Comparison of ENCODE assay signal across 32 cellular contexts in genomic region chr1:46409063-46409372, GRCh38.
"Had no signal": no experiment of that assay in that cellular context is flagged by ENCODE, and none has a peak within 500 bp of the region (broad histone marks: within the 10 kb centered on the region; RNA-seq: fewer than 3 reads in every experiment).

No MANE protein-coding gene starts in this region.

- DNase-seq: activated B cell treated with CpG ODN at 0.5 μM for 24 hours; activated CD4-positive, alpha-beta memory T cell treated with anti-CD3 and anti-CD28 coated beads for 36 hours; activated CD4-positive, alpha-beta T cell treated with anti-CD3 and anti-CD28 coated beads for 48 hours; activated CD8-positive, alpha-beta memory T cell treated with anti-CD3 and anti-CD28 coated beads, Interleukin-2, amount 50 U/mL, for 48 hours; activated gamma-delta T cell; activated naive CD4-positive, alpha-beta T cell; activated naive CD4-positive, alpha-beta T cell treated with anti-CD3 and anti-CD28 coated beads, Interleukin-2, amount 10 ng/mL, durations not matched to agents 7 days and 5 days; activated naive CD8-positive, alpha-beta T cell treated with anti-CD3 and anti-CD28 coated beads, Interleukin-2, amount 10 ng/mL, durations not matched to agents 7 days and 5 days; activated T-cell treated with anti-CD3 and anti-CD28 coated beads for 4 hours; activated T-cell treated with anti-CD3 and anti-CD28 coated beads, Interleukin-2, amount 50 U/mL, for 24 hours; activated T-cell treated with anti-CD3 and anti-CD28 coated beads, Interleukin-2, amount 50 U/mL, for 72 hours; effector memory CD4-positive, alpha-beta T cell; erythroblast; foreskin keratinocyte; gastrocnemius medialis; glutamatergic neuron; T-cell; T1000; WERI-Rb-1 had no signal

- H3K4me3 Mint-ChIP-seq: activated B cell treated with CpG ODN at 0.5 μM for 24 hours; activated CD4-positive, alpha-beta memory T cell treated with anti-CD3 and anti-CD28 coated beads for 36 hours; activated naive CD4-positive, alpha-beta T cell treated with anti-CD3 and anti-CD28 coated beads, Interleukin-2, amount 10 ng/mL, durations not matched to agents 7 days and 5 days; activated naive CD8-positive, alpha-beta T cell treated with anti-CD3 and anti-CD28 coated beads, Interleukin-2, amount 10 ng/mL, durations not matched to agents 7 days and 5 days; activated T-cell treated with anti-CD3 and anti-CD28 coated beads, Interleukin-2, amount 50 U/mL, for 24 hours; activated T-cell treated with anti-CD3 and anti-CD28 coated beads, Interleukin-2, amount 50 U/mL, for 72 hours; central memory CD8-positive, alpha-beta T cell; dendritic cell treated with granulocyte-macrophage colony-stimulating factor and Interleukin-4, amounts not matched to agents 40 ng/mL and 50 ng/mL, for 4 days; T-cell; T-helper 1 cell treated with Interleukin-12 subunit alpha and Interleukin-12 subunit beta and Interleukin-4 antibody, amounts not matched to agents 30 μg/mL and 1 μg/mL, for 36 hours; T-helper 2 cell treated with Interferon-gamma antibody and Interleukin-4, amounts not matched to agents 5 μg/mL and 100 μg/mL, for 36 hours had no signal

- H3K36me3 Mint-ChIP-seq: activated CD4-positive, alpha-beta memory T cell treated with anti-CD3 and anti-CD28 coated beads for 36 hours; activated naive CD4-positive, alpha-beta T cell treated with anti-CD3 and anti-CD28 coated beads, Interleukin-2, amount 10 ng/mL, durations not matched to agents 7 days and 5 days; activated naive CD4-positive, alpha-beta T cell treated with anti-CD3 and anti-CD28 coated beads, Interleukin-2, amount 50 U/mL, for 72 hours; activated naive CD8-positive, alpha-beta T cell treated with anti-CD3 and anti-CD28 coated beads, Interleukin-2, amount 10 ng/mL, durations not matched to agents 7 days and 5 days; T-cell had no signal

- H3K36me3 ChIP-seq: brain microvascular endothelial cell, heart left ventricle, WERI-Rb-1 had no signal

- H3K4me1 Mint-ChIP-seq: activated B cell treated with CpG ODN at 0.5 μM for 24 hours; activated naive CD4-positive, alpha-beta T cell treated with anti-CD3 and anti-CD28 coated beads, Interleukin-2, amount 10 ng/mL, durations not matched to agents 7 days and 5 days had no signal

- H3K27ac Mint-ChIP-seq: activated B cell treated with CpG ODN at 0.5 μM for 24 hours; activated CD4-positive, alpha-beta memory T cell treated with anti-CD3 and anti-CD28 coated beads for 36 hours; activated naive CD4-positive, alpha-beta T cell treated with anti-CD3 and anti-CD28 coated beads, Interleukin-2, amount 10 ng/mL, durations not matched to agents 7 days and 5 days; activated naive CD8-positive, alpha-beta T cell treated with anti-CD3 and anti-CD28 coated beads, Interleukin-2, amount 10 ng/mL, durations not matched to agents 7 days and 5 days; activated T-cell treated with anti-CD3 and anti-CD28 coated beads, Interleukin-2, amount 50 U/mL, for 24 hours; activated T-cell treated with anti-CD3 and anti-CD28 coated beads, Interleukin-2, amount 50 U/mL, for 72 hours; dendritic cell treated with granulocyte-macrophage colony-stimulating factor and Interleukin-4, amounts not matched to agents 40 ng/mL and 50 ng/mL, for 4 days; T-cell; T-helper 2 cell treated with Interferon-gamma antibody and Interleukin-4, amounts not matched to agents 5 μg/mL and 100 μg/mL, for 36 hours had no signal

- H3K4me3 ChIP-seq: coronary artery, dorsolateral prefrontal cortex, esophagus muscularis mucosa, gastrocnemius medialis, heart left ventricle had no signal

- H3K27ac ChIP-seq: brain microvascular endothelial cell, coronary artery, esophagus muscularis mucosa, foreskin keratinocyte, gastrocnemius medialis, heart left ventricle, WERI-Rb-1 had no signal

- H3K9me3 ChIP-seq: esophagus muscularis mucosa, gastrocnemius medialis, heart left ventricle had no signal

- H3K27me3 Mint-ChIP-seq: activated B cell treated with CpG ODN at 0.5 μM for 24 hours; activated CD4-positive, alpha-beta memory T cell treated with anti-CD3 and anti-CD28 coated beads for 36 hours; activated naive CD4-positive, alpha-beta T cell treated with anti-CD3 and anti-CD28 coated beads, Interleukin-2, amount 10 ng/mL, durations not matched to agents 7 days and 5 days; activated naive CD8-positive, alpha-beta T cell treated with anti-CD3 and anti-CD28 coated beads, Interleukin-2, amount 10 ng/mL, durations not matched to agents 7 days and 5 days; activated T-cell treated with anti-CD3 and anti-CD28 coated beads, Interleukin-2, amount 50 U/mL, for 24 hours; central memory CD8-positive, alpha-beta T cell; dendritic cell treated with granulocyte-macrophage colony-stimulating factor and Interleukin-4, amounts not matched to agents 40 ng/mL and 50 ng/mL, for 4 days; T-cell had no signal

- H3K9me3 Mint-ChIP-seq: activated B cell treated with CpG ODN at 0.5 μM for 24 hours; activated CD4-positive, alpha-beta memory T cell treated with anti-CD3 and anti-CD28 coated beads for 36 hours; activated naive CD4-positive, alpha-beta T cell treated with anti-CD3 and anti-CD28 coated beads, Interleukin-2, amount 10 ng/mL, durations not matched to agents 7 days and 5 days; activated naive CD4-positive, alpha-beta T cell treated with anti-CD3 and anti-CD28 coated beads, Interleukin-2, amount 50 U/mL, for 72 hours; activated naive CD8-positive, alpha-beta T cell treated with anti-CD3 and anti-CD28 coated beads, Interleukin-2, amount 10 ng/mL, durations not matched to agents 7 days and 5 days; activated T-cell treated with anti-CD3 and anti-CD28 coated beads, Interleukin-2, amount 50 U/mL, for 24 hours; activated T-cell treated with anti-CD3 and anti-CD28 coated beads, Interleukin-2, amount 50 U/mL, for 72 hours; central memory CD8-positive, alpha-beta T cell; dendritic cell treated with granulocyte-macrophage colony-stimulating factor and Interleukin-4, amounts not matched to agents 40 ng/mL and 50 ng/mL, for 4 days; T-cell; T-helper 1 cell treated with Interleukin-12 subunit alpha and Interleukin-12 subunit beta and Interleukin-4 antibody, amounts not matched to agents 30 μg/mL and 1 μg/mL, for 36 hours; T-helper 2 cell treated with Interferon-gamma antibody and Interleukin-4, amounts not matched to agents 5 μg/mL and 100 μg/mL, for 36 hours had no signal

- ATAC-seq: activated CD4-positive, CD25-positive, alpha-beta regulatory T cell treated with anti-CD3 and anti-CD28 coated beads, Interleukin-2, amount 50 U/mL, for 24 hours; activated naive CD4-positive, alpha-beta T cell treated with anti-CD3 and anti-CD28 coated beads, Interleukin-2, amount 50 U/mL, for 72 hours; activated T-cell treated with anti-CD3 and anti-CD28 coated beads, Interleukin-2, amount 50 U/mL, for 72 hours; foreskin keratinocyte; gastrocnemius medialis; heart left ventricle; T-cell had no signal

- H3K4me1 ChIP-seq: foreskin keratinocyte had no signal

- FAIRE-seq: astrocyte, bronchial epithelial cell had no signal

- H3K27me3 ChIP-seq: dorsolateral prefrontal cortex, esophagus muscularis mucosa, foreskin keratinocyte, gastrocnemius medialis, heart left ventricle had no signal
